1 cellular context compared by ENCODE assay signal in genomic region chr4:183444149-183444952, GRCh38.
TF ChIP-seq lines count a peak whose summit lies in the region.

TSS of gene CDKN2AIP (plus strand) at chr4:183444636. CDS start at chr4:183444798, 162 bp downstream.

TF ChIP-seq in HepG2, 621 proteins besides CTCF, POLR2A, EP300 and RAD21 (continued from another document and continues in another):
- TF ChIP-seq SMAD9 (CRISPR knock-in tag; IDR thresholded peaks at IDR 0.05) (no peak), ZNF850 (CRISPR knock-in tag; conservative IDR thresholded peaks at IDR 0.05) (no peak), ZNF557 (CRISPR knock-in tag; IDR thresholded peaks at IDR 0.05) (peak; percentile 36; the same call in 1 of the 2 replicates), GMEB2 (CRISPR knock-in tag; IDR thresholded peaks at IDR 0.05; ENCODE audit: low read depth) (peak; percentile 85), AGO2 (optimal IDR thresholded peaks at IDR 0.05; ENCODE audit: low read depth, low read length) (peak; percentile 96), ZNF205 (CRISPR knock-in tag; IDR thresholded peaks at IDR 0.05) (peak; percentile 40), EHMT2 (IDR thresholded peaks at IDR 0.05; ENCODE audit: borderline replicate concordance, low read depth, low read length) (no peak), ZNF337 (CRISPR knock-in tag; IDR thresholded peaks at IDR 0.05; ENCODE audit: borderline replicate concordance, low read depth) (no peak; the same call in 1 of the 2 replicates), ZNF710 (CRISPR knock-in tag; IDR thresholded peaks at IDR 0.05; ENCODE audit: borderline replicate concordance) (peak; percentile 9), HNF4G (IDR thresholded peaks at IDR 0.05; ENCODE audit: borderline replicate concordance, low read depth, low read length) (peak; percentile 97), HNF4G (CRISPR knock-in tag; IDR thresholded peaks at IDR 0.05; ENCODE audit: borderline replicate concordance, low read depth) (peak; percentile 96), ZNF639 (CRISPR knock-in tag; conservative IDR thresholded peaks at IDR 0.05) (peak; percentile 99), SNAI1 (CRISPR knock-in tag; IDR thresholded peaks at IDR 0.05; ENCODE audit: borderline replicate concordance) (peak; percentile 64; the same call in 1 of the 2 replicates), ZBTB20 (CRISPR knock-in tag; IDR thresholded peaks at IDR 0.05; ENCODE audit: borderline replicate concordance, low read depth) (peak; percentile 80; the same call in 1 of the 2 replicates), ZNF761 (CRISPR knock-in tag; conservative IDR thresholded peaks at IDR 0.05) (0 out of 2 replicates have a peak, but pooled peaks have one; percentile 53), NONO (IDR thresholded peaks at IDR 0.05) (no peak), NONO (CRISPR knock-in tag; conservative IDR thresholded peaks at IDR 0.05) (peak; percentile 77), ZNF343 (CRISPR knock-in tag; IDR thresholded peaks at IDR 0.05) (peak; percentile 70; the same call in 1 of the 2 replicates), ZNF264 (CRISPR knock-in tag; IDR thresholded peaks at IDR 0.05) (no peak; the same call in 1 of the 2 replicates), CENPBD1 (CRISPR knock-in tag; IDR thresholded peaks at IDR 0.05; ENCODE audit: borderline replicate concordance, low read depth) (no peak), ZBTB25 (CRISPR knock-in tag; IDR thresholded peaks at IDR 0.05) (peak; percentile 97), ZNF329 (CRISPR knock-in tag; IDR thresholded peaks at IDR 0.05; ENCODE audit: low read depth) (peak; percentile 75), ZNF577 (CRISPR knock-in tag; IDR thresholded peaks at IDR 0.05; ENCODE audit: borderline replicate concordance, low read depth) (no peak), ZSCAN29 (CRISPR knock-in tag; conservative IDR thresholded peaks at IDR 0.05) (peak; percentile 56; the same call in 1 of the 2 replicates), ZBTB8A (CRISPR knock-in tag; IDR thresholded peaks at IDR 0.05; ENCODE audit: borderline replicate concordance, low read depth) (no peak), ZNF740 (CRISPR knock-in tag; IDR thresholded peaks at IDR 0.05) (no peak), ZFP90 (CRISPR knock-in tag; IDR thresholded peaks at IDR 0.05; ENCODE audit: borderline replicate concordance) (peak; percentile 59; the same call in 1 of the 2 replicates), DNMT3B (CRISPR knock-in tag; conservative IDR thresholded peaks at IDR 0.05) (no peak), HOMEZ (CRISPR knock-in tag; IDR thresholded peaks at IDR 0.05; ENCODE audit: low read depth) (no peak), THAP8 (CRISPR knock-in tag; IDR thresholded peaks at IDR 0.05; ENCODE audit: borderline replicate concordance) (no peak), CBX5 (CRISPR knock-in tag; IDR thresholded peaks at IDR 0.05; ENCODE audit: borderline replicate concordance) (peak; percentile 5; the same call in 1 of the 2 replicates), AHDC1 (CRISPR knock-in tag; IDR thresholded peaks at IDR 0.05; ENCODE audit: borderline replicate concordance) (peak; percentile 57; the same call in 1 of the 2 replicates), ZGPAT (CRISPR knock-in tag; IDR thresholded peaks at IDR 0.05) (peak; percentile 93), ZNF749 (CRISPR knock-in tag; IDR thresholded peaks at IDR 0.05; ENCODE audit: borderline replicate concordance) (peak; percentile 89), ZNF224 (CRISPR knock-in tag; IDR thresholded peaks at IDR 0.05) (0 out of 2 replicates have a peak, but pooled peaks have one; percentile 18), MIER3 (CRISPR knock-in tag; IDR thresholded peaks at IDR 0.05; ENCODE audit: borderline replicate concordance) (0 out of 2 replicates have a peak, but pooled peaks have one; percentile 5), ZXDC (CRISPR knock-in tag; IDR thresholded peaks at IDR 0.05) (peak; percentile 88), TCF7 (IDR thresholded peaks at IDR 0.05; ENCODE audit: low read depth) (no peak), YEATS4 (CRISPR knock-in tag; IDR thresholded peaks at IDR 0.05; ENCODE audit: borderline replicate concordance) (peak; percentile 92), EZH2 (conservative IDR thresholded peaks at IDR 0.05; ENCODE audit: low read depth, low read length) (no peak), MTA1 (CRISPR knock-in tag; IDR thresholded peaks at IDR 0.05; ENCODE audit: borderline replicate concordance) (peak; percentile 88), ZNF562 (CRISPR knock-in tag; IDR thresholded peaks at IDR 0.05; ENCODE audit: borderline replicate concordance) (no peak)
